Comparison of ENCODE assay signal across 6 cellular contexts in the genomic region with DNA sequence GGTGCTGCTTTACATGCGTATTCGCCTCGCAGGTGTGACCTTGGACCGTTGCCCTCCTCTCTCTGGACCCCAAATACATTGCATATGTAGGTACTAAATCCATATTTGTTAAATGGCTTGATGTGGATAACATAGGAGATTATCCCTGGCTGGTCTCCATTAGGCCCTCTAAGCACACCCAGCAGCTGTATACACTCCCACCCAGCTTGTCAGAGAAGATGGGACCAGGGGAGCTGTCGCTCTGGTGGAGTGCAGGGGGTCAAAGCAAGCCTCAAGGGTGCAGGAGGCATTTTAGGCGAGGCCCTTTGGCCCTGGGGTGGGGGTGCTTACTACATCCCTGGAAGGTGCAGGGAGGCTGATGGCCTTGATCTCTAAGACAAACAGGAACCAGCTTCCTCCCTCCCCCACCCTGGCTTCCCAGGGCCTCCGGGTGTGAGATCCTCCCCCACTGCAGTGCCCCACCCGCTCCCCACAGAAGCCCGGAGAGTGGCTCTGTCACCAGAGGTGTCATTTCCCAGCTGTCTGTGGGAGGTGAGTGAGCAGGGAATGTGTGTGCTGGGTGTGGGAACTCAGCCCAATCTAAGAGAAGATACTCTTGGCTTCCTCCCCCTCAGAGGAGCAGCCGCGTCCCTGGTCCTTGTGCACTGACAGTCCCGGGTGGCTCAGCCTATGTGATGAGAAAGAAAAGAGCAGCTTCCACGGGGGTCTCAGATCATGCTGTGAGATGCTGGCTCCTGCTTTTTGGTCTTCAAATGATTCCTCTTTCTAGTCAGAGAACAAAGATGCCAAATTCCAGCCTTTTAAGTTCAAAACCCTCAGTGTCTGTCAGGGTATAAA.
DNase-seq lines count a peak whose midpoint lies in the region.

No MANE protein-coding gene starts in this region.

- H3K27me3 ChIP-seq in duodenal mucosa (ENCODE audit: control insufficient read depth in 1 of 2, insufficient read depth in 2 of 2, low read length in 2 of 2): no peaks in the 10 kb centered on the region

- H3K36me3 ChIP-seq in SK-N-MC (ENCODE audit: insufficient read depth, low read length) (peaks cover 13% of the 10 kb centered on the region; the same call in 1 of the 2 replicates), duodenal mucosa (ENCODE audit: control insufficient read depth in 1 of 2, insufficient read depth in 2 of 2, low read length in 2 of 2) (peaks cover 14 to 19% of the 10 kb centered on the region in 2 donors)

- H3K4me3 ChIP-seq in SK-N-MC (peak overlapping the region; percentile 38; the same call in 1 of the 2 replicates), duodenal mucosa (ENCODE audit: low read depth in 1 of 2, low read length in 2 of 2) (peak overlapping the region in 1 of 2 donors; percentile 74)

- H3K9me3 ChIP-seq in SK-N-MC (ENCODE audit: low read depth, low read length) (no peaks in the 10 kb centered on the region), duodenal mucosa (ENCODE audit: control insufficient read depth in 1 of 2, low read length in 2 of 2) (no peaks in the 10 kb centered on the region)

- DNase-seq in GM03348 (ENCODE audit: low spot score) (peak; percentile 42), SK-N-MC (ENCODE audit: low read depth, low spot score) (no peak), nucleus accumbens (lab: John Stamatoyannopoulos, UW) (peak in 49 of 56 donors; percentile 6 to 87 (median 55)), D341Med (ENCODE audit: low spot score) (no peak), midbrain (lab: John Stamatoyannopoulos, UW) (no peak)

- H3K27ac ChIP-seq in SK-N-MC: peak overlapping the region; percentile 29
- peak overlapping the region; percentile 83 for H3K27ac ChIP-seq in duodenal mucosa (ENCODE audit: low read depth, low read length)

- peak overlapping the region; percentile 32 for H3K9ac ChIP-seq in SK-N-MC (ENCODE audit: insufficient read length)
- H3K9ac ChIP-seq in duodenal mucosa (ENCODE audit: low read depth in 1 of 2, low read length in 2 of 2): peak overlapping the region; percentile 26 to 79

- peaks cover 33 to 36% of the 10 kb centered on the region in 2 donors for H3K4me1 ChIP-seq in duodenal mucosa (ENCODE audit: control insufficient read depth in 1 of 2, insufficient read depth in 2 of 2, low read length in 2 of 2)

Comparison
In these comparisons a context has a peak if more than half of its experiments do, and no peak if none do; other contexts are left out.
1. DNase-seq: peak in GM03348 (single experiment) and nucleus accumbens (49 of 56); none in SK-N-MC (single experiment), D341Med (single experiment) and midbrain (single experiment).